Comparison of ENCODE assay signal across 8 cellular contexts in the genomic region with DNA sequence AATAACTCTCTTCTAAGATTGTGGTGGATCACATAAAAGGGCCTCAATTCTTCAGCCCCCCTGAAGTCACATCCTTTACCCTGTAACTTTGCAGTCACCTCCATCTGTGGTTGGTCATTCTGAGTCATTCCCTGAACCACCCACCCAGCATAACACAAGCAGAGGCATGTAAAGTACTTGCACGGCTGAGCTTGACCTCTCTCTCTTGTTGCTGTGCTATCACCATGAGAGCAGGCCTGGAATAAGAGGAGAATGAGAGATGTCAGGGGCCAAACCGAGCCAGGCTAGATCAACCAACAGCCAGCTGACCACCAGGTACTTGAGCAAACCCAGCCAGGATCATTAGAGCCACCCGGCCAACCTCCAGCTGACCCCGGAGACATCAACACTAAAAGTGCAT. TPM values are rescaled to one million over a fixed set of nuclear protein-coding genes. Genes with fewer than 3 reads are reported as not detected.
DNase-seq lines count a peak whose midpoint lies in the region; ATAC-seq, FAIRE-seq and TF ChIP-seq lines count a peak whose summit lies in the region.

No MANE protein-coding gene starts in this region.

- peaks cover 9% of the 10 kb centered on the region for H3K4me1 ChIP-seq in endothelial cell of umbilical vein (ENCODE audit: control insufficient read depth, extremely low read depth, insufficient read depth, low read length)
- no peaks in the 10 kb centered on the region for H3K4me1 ChIP-seq in mesendoderm (ENCODE audit: control insufficient read depth, low read depth, low read length)
- no peaks in the 10 kb centered on the region for H3K4me1 ChIP-seq in stomach

- H2BK120ac ChIP-seq in mesendoderm (ENCODE audit: low read depth, low read length), result no peak overlapping the region

- H3K4ac ChIP-seq in mesendoderm (ENCODE audit: low read depth, low read length), result no peak overlapping the region

- intact Hi-C loops in endothelial cell of umbilical vein (cut with micrococcal nuclease), result no loop called here
- intact Hi-C loops in stomach (cut with DNase I; ENCODE audit: low total_unique reads), result no loop called here

- H3K9me3 ChIP-seq in endothelial cell of umbilical vein (replicated peaks; ENCODE audit: control insufficient read depth, insufficient read depth, low read length) (no peaks in the 10 kb centered on the region), stomach (no peaks in the 10 kb centered on the region)

- no peak overlapping the region for H4K5ac ChIP-seq in mesendoderm (ENCODE audit: low read length)

- no peak for TF ChIP-seq CTCF in GM20000 (IDR thresholded peaks at IDR 0.05; ENCODE audit: extremely low read depth, missing control alignments)
- no peak for TF ChIP-seq CTCF in endothelial cell of umbilical vein (IDR thresholded peaks at IDR 0.05; ENCODE audit: extremely low read depth in 1 of 2, insufficient read depth in 1 of 2, low read depth in 1 of 2, low read length in 2 of 2)
- no peak for TF ChIP-seq CTCF in stomach (IDR thresholded peaks at IDR 0.05)

- H3K4me3 ChIP-seq in endothelial cell of umbilical vein (replicated peaks in 1 of 3; ENCODE audit: insufficient read depth in 1 of 3, low read depth in 1 of 3, low read length in 3 of 3), result no peak overlapping the region
- no peak overlapping the region for H3K4me3 ChIP-seq in mesendoderm (ENCODE audit: low read length)
- H3K4me3 ChIP-seq in stomach, result no peak overlapping the region

- H3K79me2 ChIP-seq in endothelial cell of umbilical vein (ENCODE audit: control insufficient read depth, insufficient read depth, low read length) (no peaks in the 10 kb centered on the region), mesendoderm (ENCODE audit: control insufficient read depth, insufficient read depth, low read length) (no peaks in the 10 kb centered on the region)

- no peak overlapping the region for H3K56ac ChIP-seq in mesendoderm (ENCODE audit: low read length)

- WGBS in mesendoderm (ENCODE audit: extremely low coverage, insufficient coverage, low lambda C conversion rate), result no CpG with 5 or more reads among the region's 4 CpGs
- WGBS in stomach, 5 donors, result 80 to 82% (median 81%) methylated on average over 4 of the region's 4 CpGs

- no peaks in the 10 kb centered on the region for H3K9me1 ChIP-seq in endothelial cell of umbilical vein (replicated peaks; ENCODE audit: control insufficient read depth, extremely low read depth, insufficient read depth, low read length)

- no peaks in the 10 kb centered on the region for H4K20me1 ChIP-seq in endothelial cell of umbilical vein (replicated peaks; ENCODE audit: control insufficient read depth, extremely low read depth, insufficient read depth, low read length)

- H3K9ac ChIP-seq in endothelial cell of umbilical vein (replicated peaks; ENCODE audit: extremely low read depth, insufficient read depth, low read length), result no peak overlapping the region
- H3K9ac ChIP-seq in mesendoderm (ENCODE audit: low read length), result no peak overlapping the region

- TF ChIP-seq POLR2A in endothelial cell of umbilical vein (IDR thresholded peaks at IDR 0.05; ENCODE audit: low read depth, low read length) (no peak), stomach (IDR thresholded peaks at IDR 0.05) (no peak)

- H2BK5ac ChIP-seq in mesendoderm (ENCODE audit: low read length), result no peak overlapping the region

- dilution Hi-C loops in endothelial cell of umbilical vein (cut with MboI; ENCODE audit: extremely low pct_ligation_motif_present, low sequenced_read_pairs), result no loop called here

- peak overlapping the region; percentile 62 for H2AFZ ChIP-seq in endothelial cell of umbilical vein (ENCODE audit: low read depth, low read length)

- H2AK5ac ChIP-seq in mesendoderm (ENCODE audit: low read length), result no peak overlapping the region

- H3K36me3 ChIP-seq in endothelial cell of umbilical vein (ENCODE audit: control insufficient read depth in 2 of 2, extremely low read depth in 1 of 2, insufficient read depth in 2 of 2, low read length in 2 of 2), result no peaks in the 10 kb centered on the region
- no peaks in the 10 kb centered on the region for H3K36me3 ChIP-seq in mesendoderm (ENCODE audit: control insufficient read depth, insufficient read depth, low read length)
- H3K36me3 ChIP-seq in stomach, result no peaks in the 10 kb centered on the region

- no peaks in the 10 kb centered on the region for H3K27me3 ChIP-seq in endothelial cell of umbilical vein (ENCODE audit: control insufficient read depth in 2 of 2, insufficient read depth in 2 of 2, low read length in 2 of 2)
- H3K27me3 ChIP-seq in mesendoderm (ENCODE audit: insufficient read depth, low read length, poor library complexity), result no peaks in the 10 kb centered on the region
- no peaks in the 10 kb centered on the region for H3K27me3 ChIP-seq in stomach

- ATAC-seq in HG03442 (IDR thresholded peaks at IDR 0.05; ENCODE audit: unreplicated experiment), result peak; percentile 89

- no peak overlapping the region for H4K8ac ChIP-seq in mesendoderm (ENCODE audit: low read depth, low read length)

- no peaks in the 10 kb centered on the region for H3K79me1 ChIP-seq in mesendoderm (ENCODE audit: low read length)

- no peak overlapping the region for H3K18ac ChIP-seq in mesendoderm (ENCODE audit: low read length)

- H2BK15ac ChIP-seq in mesendoderm (replicated peaks; ENCODE audit: low read depth), result no peak overlapping the region

- no peak for TF ChIP-seq EP300 in stomach (IDR thresholded peaks at IDR 0.05)

- BruUV-seq in endothelial cell of umbilical vein (replicated peaks; lab: Mats Ljungman, UMichigan), result no TSS peak

- POLR2A ChIA-PET in endothelial cell of umbilical vein (lab: Charles Lee), result interaction anchor here (1.0 kb wide), 1 partner anchor 13 kb away, joined by 3 read pairs; a partner anchor contains a TSS

- DNase-seq in Caki2 (ENCODE audit: low read depth) (peak; percentile 57), GM20000 (ENCODE audit: low spot score) (peak; percentile 51), endothelial cell of umbilical vein (ENCODE audit: low read depth, low spot score) (no peak), anterior cingulate cortex (lab: John Stamatoyannopoulos, UW) (no peak), mesendoderm (no peak), NCI-H510A treated with DMSO at 0.1 percent for 48 hours (lab: John Stamatoyannopoulos, UW) (no peak), stomach (no peak)

- H3K23ac ChIP-seq in mesendoderm (ENCODE audit: low read length), result no peak overlapping the region

- no peak for FAIRE-seq in endothelial cell of umbilical vein (lab: Jason Lieb, UNC)

- no peak overlapping the region for H3K27ac ChIP-seq in endothelial cell of umbilical vein (ENCODE audit: insufficient read depth, low read depth, low read length)
- no peak overlapping the region for H3K27ac ChIP-seq in mesendoderm (ENCODE audit: low read depth, low read length)
- no peak overlapping the region for H3K27ac ChIP-seq in stomach

- H3K4me2 ChIP-seq in endothelial cell of umbilical vein (ENCODE audit: insufficient read depth, low read length) (no peak overlapping the region), mesendoderm (ENCODE audit: low read length) (no peak overlapping the region)

- CTCF ChIA-PET in endothelial cell of umbilical vein (lab: Charles Lee), result interaction anchor here (1.2 to 2.5 kb wide), 5 partner anchors 9 to 153 kb away, joined by 3 to 16 read pairs (median 4); a partner anchor contains a TSS

- in situ Hi-C loops in Caki2 (cut with HindIII; ENCODE audit: low pct_unique_long_range_greater_than_20kb, low sequenced_read_pairs), result no loop called here

TF ChIP-seq in endothelial cell of umbilical vein, 7 proteins besides CTCF, POLR2A, EP300 and RAD21:
- TF ChIP-seq JUN (IDR thresholded peaks at IDR 0.05; ENCODE audit: borderline replicate concordance, insufficient read depth, insufficient read length, low read depth), result no peak
- TF ChIP-seq FOS (IDR thresholded peaks at IDR 0.05; ENCODE audit: borderline replicate concordance, insufficient read depth, low read length), result peak; percentile 31

RNA-seq across cellular contexts. Expression of a gene that starts 13.5 kb away (rescaled TPM):
- total RNA-seq in Caki2 (2014; rRNA removed; shearing (Covaris generic); ENCODE audit: low replicate concordance), result 54.6 and 68.4 TPM in 2 replicates
- total RNA-seq in endothelial cell of umbilical vein (53.9 and 58.8 TPM in 2 replicates), stomach (10 to 100 TPM; 18.5 to 33.0 (median 30.8) TPM)
- polyA plus RNA-seq in endothelial cell of umbilical vein (10.6 and 11.7 TPM in 2 replicates), stomach (10 to 100 TPM in 2 of 3 donors, 1 to 10 TPM in 1; 6.3 to 32.4 (median 19.2) TPM)
- polyA plus RNA-seq in endothelial cell of umbilical vein (2011; cell fraction: cytosol; rRNA removed), result 20.3 and 22.6 TPM in 2 replicates
- polyA plus RNA-seq in endothelial cell of umbilical vein (2011; cell fraction: nucleus; rRNA removed), result 20.8 and 26.3 TPM in 2 replicates
- polyA plus RNA-seq in endothelial cell of umbilical vein (2012), result 48.6 and 75.6 TPM in 2 replicates
- polyA minus RNA-seq in endothelial cell of umbilical vein, result 12.1 and 12.3 TPM in 2 replicates
- polyA minus RNA-seq in endothelial cell of umbilical vein (2011; cell fraction: cytosol; rRNA and poly(A)+ RNA removed), result 10.5 TPM
- polyA minus RNA-seq in endothelial cell of umbilical vein (2011; cell fraction: nucleus; rRNA and poly(A)+ RNA removed), result 22.6 and 33.8 TPM in 2 replicates
- polyA plus RNA-seq in mesendoderm (2013, experiment 1 of 2), result 10.7 TPM
- polyA plus RNA-seq in mesendoderm (2013, experiment 2 of 2), result 10.8 TPM

Comparison
In these comparisons a context has a peak if more than half of its experiments do, and no peak if none do; other contexts are left out.
1. DNase-seq: peak in Caki2 (single experiment) and GM20000 (single experiment); none in endothelial cell of umbilical vein (single experiment), anterior cingulate cortex (0 of 58), mesendoderm (single experiment), NCI-H510A treated with DMSO at 0.1 percent for 48 hours (single experiment) and stomach (single experiment).